Comparison of ENCODE assay signal across 7 cellular contexts in genomic region chr6:105879902-105880547, GRCh38.
DNase-seq lines count a peak whose midpoint lies in the region; ATAC-seq and TF ChIP-seq lines count a peak whose summit lies in the region.

No MANE protein-coding gene starts in this region.

- no peaks in the 10 kb centered on the region for H4K20me1 ChIP-seq in OCI-LY7 (ENCODE audit: insufficient read depth, low read length)

- H3K79me2 ChIP-seq in OCI-LY7 (ENCODE audit: insufficient read depth, low read depth, low read length) = no peaks in the 10 kb centered on the region

- POLR2A ChIA-PET in OCI-LY7 (lab: Charles Lee) = interaction anchor here (0.9 to 1.0 kb wide), 2 partner anchors 11 to 17 kb away, joined by 5 read pairs; no protein-coding TSS in a partner anchor

- H3K9me3 ChIP-seq in OCI-LY7 (ENCODE audit: low read length) = no peaks in the 10 kb centered on the region
- no peaks in the 10 kb centered on the region for H3K9me3 ChIP-seq in gastroesophageal sphincter

- peak overlapping the region; percentile 84 for H2AFZ ChIP-seq in OCI-LY7 (ENCODE audit: low read length)

- H3K27ac Mint-ChIP-seq in stimulated activated memory B cell treated with anti-CD40 and anti-IgM and Interleukin-4, amounts not matched to agents 10 μg/mL and 1 μg/mL and 100 μg/mL, for 72 hours = peak overlapping the region; percentile 53

- H3K4me3 ChIP-seq in OCI-LY7 (ENCODE audit: low read depth, low read length, poor library complexity, severe bottlenecking) = peak overlapping the region; percentile 43
- no peak overlapping the region for H3K4me3 ChIP-seq in gastroesophageal sphincter

- no peak for TF ChIP-seq EP300 in gastroesophageal sphincter (IDR thresholded peaks at IDR 0.05)

- intact Hi-C loops in OCI-LY7 (cut with micrococcal nuclease; ENCODE audit: unreplicated experiment) = loop anchor here (5.0 to 10.0 kb wide), 4 partner anchors 88 to 285 kb away; partner anchors contain the start of gene PRDM1

- TF ChIP-seq CTCF in OCI-LY7 (conservative IDR thresholded peaks at IDR 0.05; ENCODE audit: low read length) (no peak), gastroesophageal sphincter (IDR thresholded peaks at IDR 0.05) (no peak)

- DNase-seq in OCI-LY7 (ENCODE audit: low spot score) (peak; percentile 63), AG08396 (ENCODE audit: low spot score) (no peak), A172 (ENCODE audit: low spot score) (no peak), NCI-H524 treated with DMSO at 0.1 percent for 48 hours (lab: John Stamatoyannopoulos, UW) (no peak)

- H3K9me3 Mint-ChIP-seq in stimulated activated memory B cell treated with anti-CD40 and anti-IgM and Interleukin-4, amounts not matched to agents 10 μg/mL and 1 μg/mL and 100 μg/mL, for 72 hours = no peaks in the 10 kb centered on the region

- WGBS in gastroesophageal sphincter (ENCODE audit: low coverage in 1 of 2), 2 donors = 71 to 83% methylated on average over 11 to 12 of the region's 13 CpGs

- no peaks in the 10 kb centered on the region for H3K27me3 Mint-ChIP-seq in stimulated activated memory B cell treated with anti-CD40 and anti-IgM and Interleukin-4, amounts not matched to agents 10 μg/mL and 1 μg/mL and 100 μg/mL, for 72 hours

- TF ChIP-seq POLR2A in gastroesophageal sphincter (IDR thresholded peaks at IDR 0.05) = no peak

- no peaks in the 10 kb centered on the region for H3K9me2 ChIP-seq in OCI-LY7 (ENCODE audit: insufficient read depth, low read length)

- no peaks in the 10 kb centered on the region for H3K36me3 Mint-ChIP-seq in stimulated activated memory B cell treated with anti-CD40 and anti-IgM and Interleukin-4, amounts not matched to agents 10 μg/mL and 1 μg/mL and 100 μg/mL, for 72 hours

- CTCF ChIA-PET in OCI-LY7 (lab: Charles Lee; ENCODE audit: unreplicated experiment) = no interaction called here

- peaks cover 56% of the 10 kb centered on the region for H3K4me1 Mint-ChIP-seq in stimulated activated memory B cell treated with anti-CD40 and anti-IgM and Interleukin-4, amounts not matched to agents 10 μg/mL and 1 μg/mL and 100 μg/mL, for 72 hours

- H3K4me1 ChIP-seq in OCI-LY7 (ENCODE audit: insufficient read depth, low read length, poor library complexity, severe bottlenecking) (peaks cover 92% of the 10 kb centered on the region), gastroesophageal sphincter (peaks cover 0 to 8% (median 0%) of the 10 kb centered on the region in 3 donors)

- no peaks in the 10 kb centered on the region for H3K27me3 ChIP-seq in gastroesophageal sphincter

- peak overlapping the region; percentile 71 for H3K4me2 ChIP-seq in OCI-LY7 (ENCODE audit: low read length)

- H3K36me3 ChIP-seq in OCI-LY7 (ENCODE audit: insufficient read depth, low read length) = no peaks in the 10 kb centered on the region
- H3K36me3 ChIP-seq in gastroesophageal sphincter = no peaks in the 10 kb centered on the region

- ATAC-seq in GM21619 (IDR thresholded peaks at IDR 0.05; ENCODE audit: unreplicated experiment) (peak; percentile 57), gastroesophageal sphincter (peak; percentile 27)
- peak; percentile 82 for ATAC-seq in stimulated activated memory B cell treated with anti-CD40 and anti-IgM and Interleukin-4, amounts not matched to agents 10 μg/mL and 1 μg/mL and 100 μg/mL, for 72 hours

- H3K4me3 Mint-ChIP-seq in stimulated activated memory B cell treated with anti-CD40 and anti-IgM and Interleukin-4, amounts not matched to agents 10 μg/mL and 1 μg/mL and 100 μg/mL, for 72 hours = peak overlapping the region; percentile 24

- peak overlapping the region; percentile 21 for H3K27ac ChIP-seq in OCI-LY7 (ENCODE audit: low read depth, low read length, poor library complexity, severe bottlenecking)
- H3K27ac ChIP-seq in gastroesophageal sphincter = no peak overlapping the region

- BruUV-seq in OCI-LY7 (replicated peaks; lab: Mats Ljungman, UMichigan) = no TSS peak

Comparison
In these comparisons a context has a peak if more than half of its experiments do, and no peak if none do; other contexts are left out.
1. ATAC-seq: peak in every context shown above with its lines; median percentile 82 in stimulated activated memory B cell treated with anti-CD40 and anti-IgM and Interleukin-4, amounts not matched to agents 10 μg/mL and 1 μg/mL and 100 μg/mL, for 72 hours; 57 in GM21619; 27 in gastroesophageal sphincter.